In the genomic region with DNA sequence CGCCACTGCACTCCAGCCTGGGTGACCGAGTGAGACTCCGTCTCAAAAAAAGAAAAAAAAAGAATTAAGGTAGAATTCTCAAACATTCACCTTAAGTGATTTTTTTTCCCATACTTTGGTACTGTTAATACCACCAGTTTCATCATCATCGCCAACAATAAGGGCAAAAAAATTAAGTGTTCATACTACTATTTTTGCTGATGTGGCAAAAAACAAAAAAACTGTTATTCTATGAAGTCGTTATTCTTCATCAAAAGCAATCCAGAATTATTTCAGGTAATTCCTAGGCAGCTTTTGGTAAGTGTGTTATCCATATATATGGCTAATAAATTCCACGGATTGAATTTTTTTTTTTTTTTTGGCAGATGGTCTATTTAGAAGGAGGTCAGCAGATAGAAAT, we compare ENCODE assay signal across 1 cellular context.
TF ChIP-seq lines count a peak whose summit lies in the region.

No MANE protein-coding gene starts in this region.

TF ChIP-seq in K562, 482 proteins besides CTCF, POLR2A, EP300 and RAD21 (continued from another document):
- TF ChIP-seq, protein P1, sequence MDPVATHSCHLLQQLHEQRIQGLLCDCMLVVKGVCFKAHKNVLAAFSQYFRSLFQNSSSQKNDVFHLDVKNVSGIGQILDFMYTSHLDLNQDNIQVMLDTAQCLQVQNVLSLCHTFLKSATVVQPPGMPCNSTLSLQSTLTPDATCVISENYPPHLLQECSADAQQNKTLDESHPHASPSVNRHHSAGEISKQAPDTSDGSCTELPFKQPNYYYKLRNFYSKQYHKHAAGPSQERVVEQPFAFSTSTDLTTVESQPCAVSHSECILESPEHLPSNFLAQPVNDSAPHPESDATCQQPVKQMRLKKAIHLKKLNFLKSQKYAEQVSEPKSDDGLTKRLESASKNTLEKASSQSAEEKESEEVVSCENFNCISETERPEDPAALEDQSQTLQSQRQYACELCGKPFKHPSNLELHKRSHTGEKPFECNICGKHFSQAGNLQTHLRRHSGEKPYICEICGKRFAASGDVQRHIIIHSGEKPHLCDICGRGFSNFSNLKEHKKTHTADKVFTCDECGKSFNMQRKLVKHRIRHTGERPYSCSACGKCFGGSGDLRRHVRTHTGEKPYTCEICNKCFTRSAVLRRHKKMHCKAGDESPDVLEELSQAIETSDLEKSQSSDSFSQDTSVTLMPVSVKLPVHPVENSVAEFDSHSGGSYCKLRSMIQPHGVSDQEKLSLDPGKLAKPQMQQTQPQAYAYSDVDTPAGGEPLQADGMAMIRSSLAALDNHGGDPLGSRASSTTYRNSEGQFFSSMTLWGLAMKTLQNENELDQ (CRISPR knock-in tag; IDR thresholded peaks at IDR 0.05; ENCODE audit: borderline replicate concordance), result no peak
- TF ChIP-seq, protein P2, sequence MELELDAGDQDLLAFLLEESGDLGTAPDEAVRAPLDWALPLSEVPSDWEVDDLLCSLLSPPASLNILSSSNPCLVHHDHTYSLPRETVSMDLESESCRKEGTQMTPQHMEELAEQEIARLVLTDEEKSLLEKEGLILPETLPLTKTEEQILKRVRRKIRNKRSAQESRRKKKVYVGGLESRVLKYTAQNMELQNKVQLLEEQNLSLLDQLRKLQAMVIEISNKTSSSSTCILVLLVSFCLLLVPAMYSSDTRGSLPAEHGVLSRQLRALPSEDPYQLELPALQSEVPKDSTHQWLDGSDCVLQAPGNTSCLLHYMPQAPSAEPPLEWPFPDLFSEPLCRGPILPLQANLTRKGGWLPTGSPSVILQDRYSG (tag; conservative IDR thresholded peaks at IDR 0.05; ENCODE audit: low read depth), result no peak
- TF ChIP-seq MAFF (IDR thresholded peaks at IDR 0.05; ENCODE audit: low read length) (peak; percentile 96), MAFK (IDR thresholded peaks at IDR 0.05; ENCODE audit: low read length) (peak; percentile 96)
